ENCODE assay signal across 23 cellular contexts in genomic region chr5:124395899-124396298, GRCh38.
DNase-seq lines count a peak whose midpoint lies in the region; ATAC-seq and FAIRE-seq lines count a peak whose summit lies in the region.
"Had no signal": no experiment of that assay in that cellular context is flagged by ENCODE, and none has a peak within 500 bp of the region (broad histone marks: within the 10 kb centered on the region; RNA-seq: fewer than 3 reads in every experiment).

No MANE protein-coding gene starts in this region.

- H3K36me3 ChIP-seq in mesendoderm (ENCODE audit: control insufficient read depth, insufficient read depth, low read length) = no peaks in the 10 kb centered on the region
- H3K36me3 ChIP-seq: MG63, Peyer's patch had no signal

- H3K23ac ChIP-seq in mesendoderm (ENCODE audit: low read length) = no peak overlapping the region

- H3K27ac ChIP-seq in cingulate gyrus (ENCODE audit: low read depth, low read length) (peak overlapping the region; percentile 89), mesendoderm (ENCODE audit: low read depth, low read length) (no peak overlapping the region), temporal lobe (ENCODE audit: low read depth, low read length) (peak overlapping the region; percentile 90)
- H3K27ac ChIP-seq: Peyer's patch had no signal

- no peak for ATAC-seq in GM21529 (IDR thresholded peaks at IDR 0.05; ENCODE audit: unreplicated experiment)

- no peaks in the 10 kb centered on the region for H3K4me1 ChIP-seq in mesendoderm (ENCODE audit: control insufficient read depth, low read depth, low read length)
- H3K4me1 ChIP-seq: Peyer's patch had no signal

- H2BK120ac ChIP-seq in mesendoderm (ENCODE audit: low read depth, low read length) = no peak overlapping the region

- no peaks in the 10 kb centered on the region for H3K27me3 ChIP-seq in mesendoderm (ENCODE audit: insufficient read depth, low read length, poor library complexity)
- H3K27me3 ChIP-seq: MG63, Peyer's patch had no signal

- H2BK5ac ChIP-seq in mesendoderm (ENCODE audit: low read length) = no peak overlapping the region

- no peak overlapping the region for H3K18ac ChIP-seq in mesendoderm (ENCODE audit: low read length)

- in situ Hi-C loops in G401 (cut with HindIII; ENCODE audit: low sequenced_read_pairs) = no loop called here

- no peak overlapping the region for H3K4me2 ChIP-seq in mesendoderm (ENCODE audit: low read length)

- no peak overlapping the region for H4K5ac ChIP-seq in mesendoderm (ENCODE audit: low read length)

- no peaks in the 10 kb centered on the region for H3K79me2 ChIP-seq in mesendoderm (ENCODE audit: control insufficient read depth, insufficient read depth, low read length)

- H2AK5ac ChIP-seq in mesendoderm (ENCODE audit: low read length) = no peak overlapping the region

- H4K8ac ChIP-seq in mesendoderm (ENCODE audit: low read depth, low read length) = no peak overlapping the region

- DNase-seq in G401 (ENCODE audit: low spot score) = peak; percentile 11
- DNase-seq in mesendoderm = no peak
- no peak for DNase-seq in urothelium cell line (ENCODE audit: low spot score)
- no peak for DNase-seq in epidermal melanocyte (ENCODE audit: insufficient read length, low spot score)
- DNase-seq: CD8-positive, alpha-beta memory T cell; DMS 273 treated with DMSO at 0.1 percent for 48 hours; DMS79; EL; GF-D8; IMR-90; KG1; MG63; NCI-H1694; NCI-H2081; NCI-H226; NCI-H510A; Peyer's patch had no signal

- H2BK15ac ChIP-seq in mesendoderm (replicated peaks; ENCODE audit: low read depth) = no peak overlapping the region

- H3K9ac ChIP-seq in mesendoderm (ENCODE audit: low read length) = no peak overlapping the region

- no peak overlapping the region for H3K4me3 ChIP-seq in mesendoderm (ENCODE audit: low read length)
- H3K4me3 ChIP-seq: MG63, Peyer's patch had no signal

- WGBS in mesendoderm (ENCODE audit: extremely low coverage, insufficient coverage, low lambda C conversion rate) = no CpG with 5 or more reads among the region's 5 CpGs

- FAIRE-seq in urothelium cell line (lab: Jason Lieb, UNC) = no peak
- FAIRE-seq: A204.1, GM12891, H54 had no signal

- H3K79me1 ChIP-seq in mesendoderm (ENCODE audit: low read length) = no peaks in the 10 kb centered on the region

- H3K56ac ChIP-seq in mesendoderm (ENCODE audit: low read length) = peak overlapping the region; percentile 10

- H3K4ac ChIP-seq in mesendoderm (ENCODE audit: low read depth, low read length) = no peak overlapping the region
